ENCODE assay signal across 9 cellular contexts in genomic region chr5:170896779-170897178, GRCh38. TPM values are rescaled to one million over a fixed set of nuclear protein-coding genes. Genes with fewer than 3 reads are reported as not detected.
A peak's percentile ranks its signal among the peaks of the same experiment; 100 is the strongest.
DNase-seq lines count a peak whose midpoint lies in the region; ATAC-seq and TF ChIP-seq lines count a peak whose summit lies in the region.
"Had no signal": no experiment of that assay in that cellular context is flagged by ENCODE, and none has a peak within 500 bp of the region (broad histone marks: within the 10 kb centered on the region; RNA-seq: fewer than 3 reads in every experiment).

No MANE protein-coding gene starts in this region.

- H3K36me3 ChIP-seq in breast epithelium, result no peaks in the 10 kb centered on the region
- H3K36me3 ChIP-seq in Panc1 (ENCODE audit: control insufficient read depth, insufficient read depth, low read length), result no peaks in the 10 kb centered on the region
- no peaks in the 10 kb centered on the region for H3K36me3 ChIP-seq in testis (ENCODE audit: low read depth, missing control alignments)
- no peaks in the 10 kb centered on the region for H3K36me3 ChIP-seq in esophagus squamous epithelium
- H3K36me3 ChIP-seq: BLaER1 had no signal

- H3K27me3 ChIP-seq in breast epithelium (no peaks in the 10 kb centered on the region), Panc1 (ENCODE audit: control insufficient read depth, insufficient read depth, low read length) (no peaks in the 10 kb centered on the region), testis (no peaks in the 10 kb centered on the region), esophagus squamous epithelium (no peaks in the 10 kb centered on the region)
- H3K27me3 ChIP-seq: BLaER1 had no signal

- TF ChIP-seq POLR2A in breast epithelium (IDR thresholded peaks at IDR 0.05), result no peak
- no peak for TF ChIP-seq POLR2A in testis (IDR thresholded peaks at IDR 0.05)
- TF ChIP-seq POLR2A in esophagus squamous epithelium (IDR thresholded peaks at IDR 0.05), result no peak

- no peak overlapping the region for H3K27ac ChIP-seq in breast epithelium
- H3K27ac ChIP-seq in Panc1 (ENCODE audit: low read length), result no peak overlapping the region
- no peak overlapping the region for H3K27ac ChIP-seq in testis
- no peak overlapping the region for H3K27ac ChIP-seq in esophagus squamous epithelium
- H3K27ac ChIP-seq: BLaER1 had no signal

- intact Hi-C loops in MCF 10A (cut with micrococcal nuclease), result loop anchor here (1.0 to 2.0 kb wide), 2 partner anchors 88 to 441 kb away; no protein-coding TSS in a partner anchor
- intact Hi-C loops in breast epithelium (cut with DNase I; ENCODE audit: low total_unique reads), result no loop called here
- intact Hi-C loops in Panc1 (cut with micrococcal nuclease; ENCODE audit: unreplicated experiment), result no loop called here
- intact Hi-C loops in testis (cut with DNase I; ENCODE audit: low total_unique reads), result no loop called here
- intact Hi-C loops in esophagus squamous epithelium (cut with DNase I), result no loop called here

- H3K4me1 ChIP-seq in breast epithelium (no peaks in the 10 kb centered on the region), Panc1 (ENCODE audit: control insufficient read depth, insufficient read depth, low read length) (no peaks in the 10 kb centered on the region), testis (no peaks in the 10 kb centered on the region), esophagus squamous epithelium (no peaks in the 10 kb centered on the region)
- H3K4me1 ChIP-seq: BLaER1 had no signal

- no TSS peak for BruUV-seq in MCF 10A (replicated peaks; lab: Mats Ljungman, UMichigan)
- no TSS peak for BruUV-seq in Panc1 (replicated peaks; lab: Mats Ljungman, UMichigan)

- H3K4me1 Mint-ChIP-seq in MCF 10A (ENCODE audit: insufficient read depth, unreplicated experiment), result no peaks in the 10 kb centered on the region

- WGBS in testis, 2 donors, result 69 to 82% methylated on average over 5 to 9 of the region's 9 CpGs
- WGBS in esophagus squamous epithelium, 2 donors, result 80 to 92% methylated on average over 4 of the region's 9 CpGs

- DNase-seq in MCF 10A (ENCODE audit: unreplicated experiment), result peak; percentile 42
- DNase-seq in breast epithelium (ENCODE audit: low spot score in 2 of 2), result no peak
- no peak for DNase-seq in Panc1 (ENCODE audit: low read depth, low spot score)
- peak; percentile 35 for DNase-seq in foreskin melanocyte
- peak; percentile 36 for DNase-seq in testis
- DNase-seq in esophagus squamous epithelium (lab: John Stamatoyannopoulos, UW), result no peak
- DNase-seq in activated CD4-positive, alpha-beta T cell treated with anti-CD3 and anti-CD28 coated beads for 1 hour, result no peak

- no peaks in the 10 kb centered on the region for H3K9me3 ChIP-seq in breast epithelium
- H3K9me3 ChIP-seq in Panc1 (ENCODE audit: control insufficient read depth, insufficient read depth, low read depth, low read length), result no peaks in the 10 kb centered on the region
- H3K9me3 ChIP-seq in testis, result no peaks in the 10 kb centered on the region
- no peaks in the 10 kb centered on the region for H3K9me3 ChIP-seq in esophagus squamous epithelium
- H3K9me3 ChIP-seq: BLaER1 had no signal

- ATAC-seq in Panc1 (no peak), GM19397 (IDR thresholded peaks at IDR 0.05; ENCODE audit: unreplicated experiment) (no peak)

- H3K36me3 Mint-ChIP-seq in MCF 10A (ENCODE audit: insufficient read depth, unreplicated experiment), result peaks cover 6% of the 10 kb centered on the region

- POLR2A ChIA-PET in MCF 10A (lab: Yijun Ruan, JAX), result no interaction called here
- POLR2A ChIA-PET in Panc1 (lab: Charles Lee), result no interaction called here

- peak overlapping the region; percentile 49 for H3K27ac Mint-ChIP-seq in MCF 10A (ENCODE audit: low read depth, unreplicated experiment)

- H3K4me3 Mint-ChIP-seq in MCF 10A (ENCODE audit: unreplicated experiment), result no peak overlapping the region

- in situ Hi-C loops in Panc1 (cut with HindIII; ENCODE audit: low pct_unique_long_range_greater_than_20kb, low sequenced_read_pairs), result no loop called here

- CTCF ChIA-PET in MCF 10A (lab: Yijun Ruan, JAX) (interaction anchor here (0.6 to 1.3 kb wide), 6 partner anchors 17 to 448 kb away, joined by 3 to 4 read pairs (median 3); no protein-coding TSS in a partner anchor), Panc1 (lab: Charles Lee) (no interaction called here)

- H3K4me3 ChIP-seq in breast epithelium (no peak overlapping the region), Panc1 (ENCODE audit: low read depth in 2 of 2, low read length in 2 of 2) (no peak overlapping the region), testis (no peak overlapping the region), esophagus squamous epithelium (no peak overlapping the region)
- H3K4me3 ChIP-seq: BLaER1 had no signal

- no peaks in the 10 kb centered on the region for H3K27me3 Mint-ChIP-seq in MCF 10A (ENCODE audit: insufficient read depth, unreplicated experiment)

- peak; percentile 53 for TF ChIP-seq CTCF in MCF 10A (IDR thresholded peaks at IDR 0.05; ENCODE audit: unreplicated experiment)
- TF ChIP-seq CTCF in breast epithelium (IDR thresholded peaks at IDR 0.05), result peak in 1 of 3 donors; percentile 18
- TF ChIP-seq CTCF in Panc1 (IDR thresholded peaks at IDR 0.05), result peak; percentile 44
- TF ChIP-seq CTCF in testis (IDR thresholded peaks at IDR 0.05), result no peak
- no peak for TF ChIP-seq CTCF in esophagus squamous epithelium (IDR thresholded peaks at IDR 0.05)

- H3K9me3 Mint-ChIP-seq in MCF 10A (ENCODE audit: unreplicated experiment), result peaks cover 19% of the 10 kb centered on the region

RNA-seq across cellular contexts. Expression of gene RANBP17, which starts 35.0 kb away (rescaled TPM):
- 19.0 and 25.8 TPM in 2 replicates for total RNA-seq in MCF 10A (2022)
- 10 to 100 TPM in 2 of 3 donors, 1 to 10 TPM in 1; 6.9 to 28.4 (median 13.4) TPM for total RNA-seq in breast epithelium
- not detected for total RNA-seq in Panc1 (2021; ENCODE audit: unreplicated experiment)
- not detected for polyA plus RNA-seq in Panc1 (2012; ENCODE audit: insufficient read length)
- 10 to 100 TPM; 58.2 to 63.9 TPM for total RNA-seq in testis
- polyA plus RNA-seq in testis (ENCODE audit: insufficient read depth, low read depth, low replicate concordance), result 34.1 TPM
- 1 to 10 TPM in 2 of 4 donors, under 1 TPM in 2; 0.61 to 9.3 (median 1.9) TPM for total RNA-seq in esophagus squamous epithelium

Comparison
In these comparisons a context has a peak if more than half of its experiments do, and no peak if none do; other contexts are left out.
1. DNase-seq: peak in MCF 10A (single experiment), foreskin melanocyte (single experiment) and testis (single experiment); none in breast epithelium (0 of 2), Panc1 (single experiment), esophagus squamous epithelium (single experiment) and activated CD4-positive, alpha-beta T cell treated with anti-CD3 and anti-CD28 coated beads for 1 hour (single experiment).
2. CTCF ChIP-seq: peak in MCF 10A (single experiment) and Panc1 (single experiment); none in testis (0 of 3) and esophagus squamous epithelium (0 of 6).